17 cellular contexts compared by ENCODE assay signal in genomic region chr2:220628252-220628651, GRCh38.
DNase-seq lines count a peak whose midpoint lies in the region; ATAC-seq and TF ChIP-seq lines count a peak whose summit lies in the region.
"Had no signal": no experiment of that assay in that cellular context is flagged by ENCODE, and none has a peak within 500 bp of the region (broad histone marks: within the 10 kb centered on the region; RNA-seq: fewer than 3 reads in every experiment).

No MANE protein-coding gene starts in this region.

- H3K9me2 ChIP-seq in PC-3 (replicated peaks; ENCODE audit: low read length) = no peaks in the 10 kb centered on the region; the same call in 1 of the 2 replicates

- no peaks in the 10 kb centered on the region for H3F3A ChIP-seq in PC-3 (ENCODE audit: low read length, unreplicated experiment)

- H4K20me1 ChIP-seq in PC-3 (ENCODE audit: low read length) = no peaks in the 10 kb centered on the region

- no peaks in the 10 kb centered on the region for H3K36me3 ChIP-seq in PC-3 (ENCODE audit: low read depth, low read length)

- intact Hi-C loops in PC-3 (cut with micrococcal nuclease) = loop anchor here (10.0 kb wide), 1 partner anchor 313 kb away; no protein-coding TSS in a partner anchor
- intact Hi-C loops in posterior cingulate gyrus (cut with DNase I) = no loop called here

- POLR2A ChIA-PET in PC-3 (lab: Charles Lee; ENCODE audit: unreplicated experiment) = interaction anchor here (0.6 kb wide), 1 partner anchor 251 kb away, joined by 4 read pairs; no protein-coding TSS in a partner anchor

- H3K79me2 ChIP-seq in PC-3 (ENCODE audit: low read length) = no peaks in the 10 kb centered on the region

- CTCF ChIA-PET in PC-3 (lab: Charles Lee) = no interaction called here

- H3K27ac ChIP-seq in PC-3 (ENCODE audit: low read length) = no peak overlapping the region
- H3K27ac ChIP-seq: A549 had no signal

- no peak overlapping the region for H3K4me3 ChIP-seq in AG10803 (ENCODE audit: low read length)
- no peak overlapping the region for H3K4me3 ChIP-seq in PC-3 (ENCODE audit: low read length)
- no peak overlapping the region for H3K4me3 ChIP-seq in fibroblast of the aortic adventitia (ENCODE audit: low read depth, low read length)
- H3K4me3 ChIP-seq: A549, GM23338 had no signal

- no peaks in the 10 kb centered on the region for H3K4me1 ChIP-seq in PC-3 (ENCODE audit: insufficient read depth, low read length)
- H3K4me1 ChIP-seq: A549 had no signal

- H3K9me3 ChIP-seq in PC-3 (ENCODE audit: low read length) = no peaks in the 10 kb centered on the region
- H3K9me3 ChIP-seq: A549 had no signal

- no peak overlapping the region for H3K9ac ChIP-seq in PC-3 (ENCODE audit: low read length)

- BruUV-seq in PC-3 (replicated peaks; lab: Mats Ljungman, UMichigan) = no TSS peak

- no peak overlapping the region for H2AFZ ChIP-seq in PC-3 (ENCODE audit: low read length)
- H2AFZ ChIP-seq: GM23338 had no signal

- H3K27me3 ChIP-seq in PC-3 (ENCODE audit: low read length) = no peaks in the 10 kb centered on the region

- DNase-seq in AG10803 (ENCODE audit: low read depth) (peak; percentile 2), GM04503 (ENCODE audit: low read depth) (peak; percentile 8), PC-3 (no peak), fibroblast of the aortic adventitia (ENCODE audit: low read depth) (peak; percentile 30), retina (no peak), NCI-H748 treated with DMSO at 0.1 percent for 48 hours (lab: John Stamatoyannopoulos, UW) (no peak), posterior cingulate gyrus (no peak)
- DNase-seq: C1 segment of cervical spinal cord; Calu3; CD4-positive, alpha-beta T cell; DMS 273 treated with DMSO at 0.1 percent for 48 hours; H7; IMR-90; KBM-7 had no signal

- H3K4me2 ChIP-seq in PC-3 (ENCODE audit: low read length) = no peak overlapping the region
- H3K4me2 ChIP-seq: A549, GM23338 had no signal

- TF ChIP-seq CTCF in AG10803 (conservative IDR thresholded peaks at IDR 0.05; ENCODE audit: low read length) (no peak), PC-3 (conservative IDR thresholded peaks at IDR 0.05; ENCODE audit: low read depth, low read length) (no peak), fibroblast of the aortic adventitia (IDR thresholded peaks at IDR 0.05; ENCODE audit: insufficient read depth, low read length) (no peak)

- peak; percentile 31; the same call in 1 of the 2 replicates for ATAC-seq in PC-3
- no peak for ATAC-seq in GM21825 (IDR thresholded peaks at IDR 0.05; ENCODE audit: unreplicated experiment)
- ATAC-seq: A549, GM23338 had no signal

Comparison
In these comparisons a context has a peak if more than half of its experiments do, and no peak if none do; other contexts are left out.
1. DNase-seq: peak in AG10803 (single experiment), GM04503 (single experiment) and fibroblast of the aortic adventitia (single experiment); none in PC-3 (single experiment), retina (single experiment), NCI-H748 treated with DMSO at 0.1 percent for 48 hours (single experiment) and posterior cingulate gyrus (0 of 10).